Comparison of ENCODE assay signal across 1 cellular context in the genomic region with DNA sequence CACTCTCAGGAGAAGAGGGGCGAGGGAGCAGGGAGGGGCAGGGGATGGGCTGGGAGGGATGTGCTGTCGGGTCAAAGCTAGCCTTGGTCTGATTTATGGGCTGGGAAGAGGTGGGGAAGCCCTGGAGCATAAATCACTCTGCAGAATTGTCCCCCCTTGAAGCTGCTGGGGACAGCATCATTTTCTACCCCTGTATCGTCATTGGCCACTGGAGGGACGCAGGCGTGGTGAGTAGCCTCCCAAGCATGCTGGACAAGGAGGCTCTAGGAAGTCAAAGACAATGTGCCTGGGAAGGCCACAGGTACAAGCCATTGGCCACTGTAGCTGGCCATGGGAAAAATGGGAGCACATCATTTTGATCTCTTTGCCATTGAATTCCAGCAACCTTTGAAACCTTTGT.
TF ChIP-seq lines count a peak whose summit lies in the region.

No MANE protein-coding gene starts in this region.

TF ChIP-seq in H1, 55 proteins besides CTCF, POLR2A, EP300 and RAD21:
- TF ChIP-seq POU5F1 (IDR thresholded peaks at IDR 0.05; ENCODE audit: low read depth, low read length): no peak
- no peak for TF ChIP-seq ATF2 (IDR thresholded peaks at IDR 0.05; ENCODE audit: low read length)
- no peak for TF ChIP-seq CEBPB (IDR thresholded peaks at IDR 0.05; ENCODE audit: low read depth, low read length)
- 0 out of 2 replicates have a peak, but pooled peaks have one; percentile 28 for TF ChIP-seq MAX (IDR thresholded peaks at IDR 0.05)
- TF ChIP-seq TEAD4 (IDR thresholded peaks at IDR 0.05; ENCODE audit: low read depth, low read length): no peak
- no peak for TF ChIP-seq CBX8 (IDR thresholded peaks at IDR 0.05; ENCODE audit: borderline replicate concordance, low read depth, low read length)
- no peak for TF ChIP-seq CHD7 (IDR thresholded peaks at IDR 0.05; ENCODE audit: insufficient replicate concordance, low read length)
TF ChIP-seq in H1: peak in this region for 1.
